ENCODE assay signal across 11 cellular contexts in genomic region chr9:120791161-120791560, GRCh38. TPM values are rescaled to one million over a fixed set of nuclear protein-coding genes. Genes with fewer than 3 reads are reported as not detected.
DNase-seq lines count a peak whose midpoint lies in the region; ATAC-seq, FAIRE-seq and TF ChIP-seq lines count a peak whose summit lies in the region.
"Had no signal": no experiment of that assay in that cellular context is flagged by ENCODE, and none has a peak within 500 bp of the region (broad histone marks: within the 10 kb centered on the region; RNA-seq: fewer than 3 reads in every experiment).

No MANE protein-coding gene starts in this region.

- H3K9me3 ChIP-seq in CD8-positive, alpha-beta memory T cell (ENCODE audit: low read length) = no peaks in the 10 kb centered on the region
- no peaks in the 10 kb centered on the region; the same call in 2 of the 3 replicates for H3K9me3 ChIP-seq in GM12878 (replicated peaks; ENCODE audit: control insufficient read depth, insufficient read depth, low read length)

- FAIRE-seq in GM12878 (lab: Jason Lieb, UNC) = no peak

- SMC1A ChIA-PET in GM12878 (lab: Charles Lee; ENCODE audit: uncharacterized antibody, unreplicated experiment) = interaction anchor here (1.3 kb wide), 1 partner anchor 15 kb away, joined by 3 read pairs; no protein-coding TSS in a partner anchor

- peaks cover 0 to 2% of the 10 kb centered on the region in 2 donors for H3K27me3 Mint-ChIP-seq in CD8-positive, alpha-beta memory T cell
- no peaks in the 10 kb centered on the region for H3K27me3 Mint-ChIP-seq in IgD-negative memory B cell
- H3K27me3 Mint-ChIP-seq in naive thymus-derived CD8-positive, alpha-beta T cell = no peaks in the 10 kb centered on the region
- H3K27me3 Mint-ChIP-seq: dendritic cell treated with granulocyte-macrophage colony-stimulating factor and Interleukin-4, amounts not matched to agents 40 ng/mL and 50 ng/mL, for 4 days had no signal

- peaks cover 51% of the 10 kb centered on the region for H3K4me1 ChIP-seq in CD8-positive, alpha-beta memory T cell (ENCODE audit: insufficient read depth, low read length)
- H3K4me1 ChIP-seq in GM12878 (ENCODE audit: control insufficient read depth, insufficient read depth, low read length) = peaks cover 9% of the 10 kb centered on the region

- ATAC-seq in GM12878 = no peak
- ATAC-seq in naive thymus-derived CD8-positive, alpha-beta T cell = no peak
- no peak for ATAC-seq in GM21737 (IDR thresholded peaks at IDR 0.05; ENCODE audit: unreplicated experiment)
- no peak for ATAC-seq in GM21528 (IDR thresholded peaks at IDR 0.05; ENCODE audit: low FRiP score, unreplicated experiment)
- ATAC-seq in GM18907 (IDR thresholded peaks at IDR 0.05; ENCODE audit: unreplicated experiment) = no peak

- H3K79me2 ChIP-seq in GM12878 (ENCODE audit: control insufficient read depth, insufficient read depth, low read length) = peaks cover 72% of the 10 kb centered on the region

- peak overlapping the region; percentile 88 for H3K4me2 ChIP-seq in GM12878 (ENCODE audit: control insufficient read depth, insufficient read depth)

- CTCF ChIA-PET in CD8-positive, alpha-beta memory T cell (lab: Charles Lee) = no interaction called here
- CTCF ChIA-PET in GM12878 (lab: Yijun Ruan, JAX) = no interaction called here

- DNase-seq in CD8-positive, alpha-beta memory T cell = no peak
- DNase-seq in GM12878 (ENCODE audit: low read depth, low spot score) (no peak), NCI-H69 (lab: John Stamatoyannopoulos, UW) (no peak)
- DNase-seq in naive thymus-derived CD8-positive, alpha-beta T cell = no peak
- DNase-seq: DMS 273 treated with DMSO at 0.1 percent for 48 hours, NCI-H1092 treated with DMSO at 0.1 percent for 48 hours had no signal

- RAD21 ChIA-PET in GM12878 (lab: Charles Lee; ENCODE audit: unreplicated experiment) = no interaction called here

- WGBS in GM12878 (ENCODE audit: insufficient coverage, insufficient replicate concordance, low lambda C conversion rate, missing lambda C conversion rate) = 100% methylated on average over 3 of the region's 3 CpGs

- H3K27ac Mint-ChIP-seq in CD8-positive, alpha-beta memory T cell = peak overlapping the region in 7 of 8 donors; percentile 74 to 98 (median 95)
- peak overlapping the region in 2 of 3 donors; percentile 14 to 63 for H3K27ac Mint-ChIP-seq in IgD-negative memory B cell
- H3K27ac Mint-ChIP-seq in naive thymus-derived CD8-positive, alpha-beta T cell = peak overlapping the region in 9 of 10 donors; percentile 80 to 98 (median 90)

- peaks cover 13% of the 10 kb centered on the region for H3K36me3 ChIP-seq in CD8-positive, alpha-beta memory T cell (ENCODE audit: insufficient read depth, low read length)
- peaks cover 0 to 6% of the 10 kb centered on the region in 2 experiments; a peak in 1 of 4 replicates for H3K36me3 ChIP-seq in GM12878 (ENCODE audit: control insufficient read depth in 2 of 2, insufficient read depth in 2 of 2, low read length in 1 of 2)

- no peak overlapping the region for H3K27ac ChIP-seq in CD8-positive, alpha-beta memory T cell (ENCODE audit: low read depth, low read length)
- no peak overlapping the region for H3K27ac ChIP-seq in GM12878 (ENCODE audit: control insufficient read depth, insufficient read depth)

- H4K20me1 ChIP-seq in GM12878 (ENCODE audit: control insufficient read depth, insufficient read depth) = no peaks in the 10 kb centered on the region

- no peaks in the 10 kb centered on the region for H3K9me3 Mint-ChIP-seq in CD8-positive, alpha-beta memory T cell
- no peaks in the 10 kb centered on the region for H3K9me3 Mint-ChIP-seq in IgD-negative memory B cell
- no peaks in the 10 kb centered on the region for H3K9me3 Mint-ChIP-seq in naive thymus-derived CD8-positive, alpha-beta T cell
- H3K9me3 Mint-ChIP-seq: dendritic cell treated with granulocyte-macrophage colony-stimulating factor and Interleukin-4, amounts not matched to agents 40 ng/mL and 50 ng/mL, for 4 days had no signal

- no peak for TF ChIP-seq CTCF in GM12878 (IDR thresholded peaks at IDR 0.05 in 2 of 3, conservative IDR thresholded peaks at IDR 0.05 in 1 of 3; ENCODE audit: control insufficient read depth in 2 of 3, extremely low read depth in 1 of 3, insufficient read depth in 1 of 3, low read depth in 3 of 3, low read length in 3 of 3)

- peak overlapping the region in 6 of 7 donors; percentile 79 to 97 (median 90) for H3K4me3 Mint-ChIP-seq in CD8-positive, alpha-beta memory T cell
- peak overlapping the region in 1 of 4 donors; percentile 94 for H3K4me3 Mint-ChIP-seq in IgD-negative memory B cell
- peak overlapping the region in 8 of 10 donors; percentile 26 to 98 (median 85) for H3K4me3 Mint-ChIP-seq in naive thymus-derived CD8-positive, alpha-beta T cell

- POLR2A ChIA-PET in CD8-positive, alpha-beta memory T cell (lab: Charles Lee) = no interaction called here
- POLR2A ChIA-PET in GM12878 (lab: Charles Lee) = interaction anchor here (1.0 kb wide), 1 partner anchor 136 kb away, joined by 5 read pairs; the partner anchor contains the start of gene TRAF1
- POLR2A ChIA-PET in naive thymus-derived CD8-positive, alpha-beta T cell (lab: Charles Lee) = no interaction called here

- H3K27me3 ChIP-seq in CD8-positive, alpha-beta memory T cell (ENCODE audit: insufficient read depth, low read length, poor library complexity, severe bottlenecking) = no peaks in the 10 kb centered on the region
- H3K27me3 ChIP-seq in GM12878 (replicated peaks in 1 of 2; ENCODE audit: control insufficient read depth in 2 of 2, insufficient read depth in 2 of 2, low read length in 1 of 2) = no peaks in the 10 kb centered on the region

- TF ChIP-seq EP300 in GM12878 (IDR thresholded peaks at IDR 0.05; ENCODE audit: borderline replicate concordance in 1 of 2, control insufficient read depth in 1 of 2, low read depth in 2 of 2, low read length in 2 of 2) = no peak

- intact Hi-C loops in GM12878 (cut with micrococcal nuclease; ENCODE audit: unreplicated experiment) = loop anchor here (5.0 kb wide), 2 partner anchors 86 to 141 kb away; partner anchors contain the start of gene PHF19

- H3K4me1 Mint-ChIP-seq in CD8-positive, alpha-beta memory T cell = peaks cover 64 to 81% (median 80%) of the 10 kb centered on the region in 3 donors
- H3K4me1 Mint-ChIP-seq in IgD-negative memory B cell = peaks cover 37 to 43% (median 39%) of the 10 kb centered on the region in 3 donors
- H3K4me1 Mint-ChIP-seq in naive thymus-derived CD8-positive, alpha-beta T cell = peaks cover 26 to 74% (median 72%) of the 10 kb centered on the region in 4 donors

- H3K9ac ChIP-seq in GM12878 (ENCODE audit: control insufficient read depth, insufficient read depth, low read length) = peak overlapping the region; percentile 12; the same call in 1 of the 2 replicates

- H3K4me3 ChIP-seq in CD8-positive, alpha-beta memory T cell (ENCODE audit: low read length) = peak overlapping the region; percentile 2
- peak overlapping the region; percentile 90 for H3K4me3 ChIP-seq in GM12878

- in situ Hi-C loops in GM12878 (cut with MboI) = no loop called here

- no peak for TF ChIP-seq POLR2A in GM12878 (IDR thresholded peaks at IDR 0.05; ENCODE audit: low read depth, low read length)

- TF ChIP-seq RAD21 in GM12878 (IDR thresholded peaks at IDR 0.05; ENCODE audit: insufficient read depth, low read depth, low read length) = no peak

- no peak overlapping the region for H2AFZ ChIP-seq in GM12878 (ENCODE audit: control insufficient read depth, low read depth, low read length)

- peaks cover 8 to 53% (median 17%) of the 10 kb centered on the region in 3 donors for H3K36me3 Mint-ChIP-seq in CD8-positive, alpha-beta memory T cell
- peaks cover 3% of the 10 kb centered on the region for H3K36me3 Mint-ChIP-seq in IgD-negative memory B cell
- H3K36me3 Mint-ChIP-seq in naive thymus-derived CD8-positive, alpha-beta T cell = peaks cover 6 to 47% (median 11%) of the 10 kb centered on the region in 3 donors

- BruUV-seq in GM12878 (replicated peaks; lab: Mats Ljungman, UMichigan) = no TSS peak

RNA-seq across cellular contexts. Expression of gene FBXW2, which starts 2.1 kb away (rescaled TPM):
- 10 to 100 TPM; 73.2 to 73.4 TPM for total RNA-seq in CD8-positive, alpha-beta memory T cell
- 39.3 TPM for polyA plus RNA-seq in CD8-positive, alpha-beta memory T cell
- polyA plus RNA-seq in IgD-negative memory B cell (27.3 TPM), GM12878 (2011; rRNA removed) (52.4 and 62.0 TPM in 2 replicates), GM12878 (2014; fragmentation: Illumina TruSeq; extraction: Trizol) (38.7 and 45.2 TPM in 2 replicates), GM12878 (2014; fragmentation: Nextera tagmentation; extraction: Ambion mirVana) (1 to 10 TPM; 2.9 to 3.0 TPM), GM12878 (2014; rRNA removed) (41.4 and 43.7 TPM in 2 replicates), GM12878 (2016; fragmentation: Nextera tagmentation; extraction: Ambion mirVana) (10 to 100 TPM; 39.4 to 42.1 TPM)
- 49.0 and 55.4 TPM in 2 replicates for total RNA-seq in GM12878 (2013; cell fraction: nucleolus; rRNA removed)
- total RNA-seq in GM12878 (2014; rRNA removed) (20.8 and 24.0 TPM in 2 replicates), GM12878 (2014; rRNA removed; fragmentation: Illumina TruSeq; extraction: Trizol) (23.8 and 28.0 TPM in 2 replicates), GM12878 (2021) (55.0 and 56.9 TPM in 2 replicates)
- polyA plus RNA-seq in GM12878 (2011; ENCODE audit: low read depth) = 8.7 TPM
- polyA plus RNA-seq in GM12878 (2011; cell fraction: cytosol; rRNA removed) = 34.4 and 35.7 TPM in 2 replicates
- polyA plus RNA-seq in GM12878 (2011; cell fraction: nucleus; rRNA removed) = 22.6 and 28.6 TPM in 2 replicates
- polyA plus RNA-seq in GM12878 (2012) = 17.5 and 17.6 TPM in 2 replicates
- 43.9 and 62.9 TPM in 2 replicates for polyA minus RNA-seq in GM12878 (2011; rRNA and poly(A)+ RNA removed)
- 13.4 and 18.0 TPM in 2 replicates for polyA minus RNA-seq in GM12878 (2011; cell fraction: cytosol; rRNA and poly(A)+ RNA removed)
- 18.5 and 34.7 TPM in 2 replicates for polyA minus RNA-seq in GM12878 (2011; cell fraction: nucleus; rRNA and poly(A)+ RNA removed)
- total RNA-seq in naive thymus-derived CD8-positive, alpha-beta T cell = 10 to 100 TPM; 76.9 to 81.8 TPM
- polyA plus RNA-seq in naive thymus-derived CD8-positive, alpha-beta T cell = 10 to 100 TPM; 29.6 to 37.1 (median 31.7) TPM

RNA-seq across cellular contexts. Expression of gene PSMD5, which starts 51.6 kb away (rescaled TPM):
- 10 to 100 TPM; 60.9 to 63.7 TPM for total RNA-seq in CD8-positive, alpha-beta memory T cell
- polyA plus RNA-seq in CD8-positive, alpha-beta memory T cell = 21.1 TPM
- polyA plus RNA-seq in IgD-negative memory B cell = 16.8 TPM
- 17.9 and 18.6 TPM in 2 replicates for total RNA-seq in GM12878 (2013; cell fraction: nucleolus; rRNA removed)
- total RNA-seq in GM12878 (2014; rRNA removed) = 19.9 and 20.8 TPM in 2 replicates
- total RNA-seq in GM12878 (2014; rRNA removed; fragmentation: Illumina TruSeq; extraction: Trizol) = 20.9 and 23.1 TPM in 2 replicates
- 34.4 and 47.7 TPM in 2 replicates for total RNA-seq in GM12878 (2021)
- polyA plus RNA-seq in GM12878 (2011; ENCODE audit: low read depth) = 7.3 TPM
- polyA plus RNA-seq in GM12878 (2011; rRNA removed) = 19.0 and 26.6 TPM in 2 replicates
- polyA plus RNA-seq in GM12878 (2011; cell fraction: cytosol; rRNA removed) = 9.0 and 9.6 TPM in 2 replicates
- 4.9 and 7.6 TPM in 2 replicates for polyA plus RNA-seq in GM12878 (2011; cell fraction: nucleus; rRNA removed)
- 11.2 and 13.3 TPM in 2 replicates for polyA plus RNA-seq in GM12878 (2012)
- 31.8 and 41.4 TPM in 2 replicates for polyA plus RNA-seq in GM12878 (2014; fragmentation: Illumina TruSeq; extraction: Trizol)
- 10 to 100 TPM in 1 of 2 experiments, 1 to 10 TPM in 1; 8.8 to 11.4 TPM for polyA plus RNA-seq in GM12878 (2014; fragmentation: Nextera tagmentation; extraction: Ambion mirVana)
- polyA plus RNA-seq in GM12878 (2014; rRNA removed) = 21.6 and 27.1 TPM in 2 replicates
- 10 to 100 TPM; 35.9 to 40.4 TPM for polyA plus RNA-seq in GM12878 (2016; fragmentation: Nextera tagmentation; extraction: Ambion mirVana)
- 9.0 and 10.4 TPM in 2 replicates for polyA minus RNA-seq in GM12878 (2011; rRNA and poly(A)+ RNA removed)
- 10.7 and 19.0 TPM in 2 replicates for polyA minus RNA-seq in GM12878 (2011; cell fraction: cytosol; rRNA and poly(A)+ RNA removed)
- polyA minus RNA-seq in GM12878 (2011; cell fraction: nucleus; rRNA and poly(A)+ RNA removed) = 5.8 and 6.3 TPM in 2 replicates
- total RNA-seq in naive thymus-derived CD8-positive, alpha-beta T cell = 10 to 100 TPM; 53.0 to 57.9 TPM
- polyA plus RNA-seq in naive thymus-derived CD8-positive, alpha-beta T cell = 10 to 100 TPM; 13.7 to 23.4 (median 23.3) TPM

Comparison
In these comparisons a context has a peak if more than half of its experiments do, and no peak if none do; other contexts are left out.
1. H3K27ac Mint-ChIP-seq: peak in every context shown above with its lines; median percentile 95 in CD8-positive, alpha-beta memory T cell; 90 in naive thymus-derived CD8-positive, alpha-beta T cell; 38 in IgD-negative memory B cell.